1 cellular context compared by ENCODE assay signal in the genomic region with DNA sequence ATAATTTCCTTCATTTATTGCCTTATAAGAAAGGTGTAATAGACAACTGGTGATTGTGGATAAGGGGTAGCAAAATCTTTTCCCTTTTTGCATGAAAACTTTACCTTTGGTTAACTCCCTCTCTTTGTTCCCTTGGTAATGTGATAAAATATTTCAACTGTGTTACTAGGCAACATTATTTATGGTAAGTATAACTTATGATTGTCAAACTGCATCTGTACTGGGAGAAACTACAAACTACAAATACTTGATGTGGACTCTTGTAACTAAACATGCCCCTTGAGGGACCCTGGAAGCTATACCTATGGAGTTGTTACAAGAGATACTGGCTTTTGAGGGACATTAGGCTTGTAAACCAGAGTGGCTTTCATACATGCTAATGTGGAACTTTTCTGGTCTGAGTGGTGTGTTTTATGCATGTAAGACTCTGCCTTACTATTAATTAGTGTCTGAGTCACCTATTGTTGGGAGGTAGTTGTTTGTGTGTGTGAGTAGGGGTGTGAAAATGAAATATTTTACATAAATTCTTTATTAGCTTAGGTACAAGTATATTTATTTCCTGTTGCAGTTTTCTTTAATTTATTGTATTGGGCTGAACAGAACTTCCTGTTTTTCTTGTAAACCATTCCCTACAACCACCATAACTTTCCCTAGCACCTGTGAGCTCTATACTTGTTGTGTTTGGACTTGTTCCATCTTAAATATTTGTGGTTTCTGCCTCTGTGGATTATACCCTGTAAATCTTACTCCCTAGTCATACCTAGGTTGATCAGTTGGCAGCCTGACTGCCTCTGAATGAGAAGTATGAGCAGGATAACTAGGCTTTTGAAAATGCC.
TF ChIP-seq lines count a peak whose summit lies in the region.

No MANE protein-coding gene starts in this region.

TF ChIP-seq in K562, 482 proteins besides CTCF, POLR2A, EP300 and RAD21 (continued from another document):
- TF ChIP-seq, protein P1, sequence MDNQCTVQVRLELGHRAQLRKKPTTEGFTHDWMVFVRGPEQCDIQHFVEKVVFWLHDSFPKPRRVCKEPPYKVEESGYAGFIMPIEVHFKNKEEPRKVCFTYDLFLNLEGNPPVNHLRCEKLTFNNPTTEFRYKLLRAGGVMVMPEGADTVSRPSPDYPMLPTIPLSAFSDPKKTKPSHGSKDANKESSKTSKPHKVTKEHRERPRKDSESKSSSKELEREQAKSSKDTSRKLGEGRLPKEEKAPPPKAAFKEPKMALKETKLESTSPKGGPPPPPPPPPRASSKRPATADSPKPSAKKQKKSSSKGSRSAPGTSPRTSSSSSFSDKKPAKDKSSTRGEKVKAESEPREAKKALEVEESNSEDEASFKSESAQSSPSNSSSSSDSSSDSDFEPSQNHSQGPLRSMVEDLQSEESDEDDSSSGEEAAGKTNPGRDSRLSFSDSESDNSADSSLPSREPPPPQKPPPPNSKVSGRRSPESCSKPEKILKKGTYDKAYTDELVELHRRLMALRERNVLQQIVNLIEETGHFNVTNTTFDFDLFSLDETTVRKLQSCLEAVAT (IDR thresholded peaks at IDR 0.05) = peak in 1 of 2 experiments; percentile 84; a peak in 1 of 4 replicates
- TF ChIP-seq, protein P2, sequence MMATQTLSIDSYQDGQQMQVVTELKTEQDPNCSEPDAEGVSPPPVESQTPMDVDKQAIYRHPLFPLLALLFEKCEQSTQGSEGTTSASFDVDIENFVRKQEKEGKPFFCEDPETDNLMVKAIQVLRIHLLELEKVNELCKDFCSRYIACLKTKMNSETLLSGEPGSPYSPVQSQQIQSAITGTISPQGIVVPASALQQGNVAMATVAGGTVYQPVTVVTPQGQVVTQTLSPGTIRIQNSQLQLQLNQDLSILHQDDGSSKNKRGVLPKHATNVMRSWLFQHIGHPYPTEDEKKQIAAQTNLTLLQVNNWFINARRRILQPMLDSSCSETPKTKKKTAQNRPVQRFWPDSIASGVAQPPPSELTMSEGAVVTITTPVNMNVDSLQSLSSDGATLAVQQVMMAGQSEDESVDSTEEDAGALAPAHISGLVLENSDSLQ (IDR thresholded peaks at IDR 0.05) = peak; percentile 12; the same call in 1 of the 2 replicates
- peak; percentile 74; the same call in 1 of the 2 replicates for TF ChIP-seq TEAD4 (IDR thresholded peaks at IDR 0.05; ENCODE audit: low read length)
- TF ChIP-seq TEAD4 (CRISPR knock-in tag; IDR thresholded peaks at IDR 0.05; ENCODE audit: borderline replicate concordance) = no peak
- no peak for TF ChIP-seq PHB2 (IDR thresholded peaks at IDR 0.05; ENCODE audit: low read depth)
- TF ChIP-seq SMARCE1 (IDR thresholded peaks at IDR 0.05) = peak; percentile 80; the same call in 1 of the 2 replicates
- TF ChIP-seq, protein P3, sequence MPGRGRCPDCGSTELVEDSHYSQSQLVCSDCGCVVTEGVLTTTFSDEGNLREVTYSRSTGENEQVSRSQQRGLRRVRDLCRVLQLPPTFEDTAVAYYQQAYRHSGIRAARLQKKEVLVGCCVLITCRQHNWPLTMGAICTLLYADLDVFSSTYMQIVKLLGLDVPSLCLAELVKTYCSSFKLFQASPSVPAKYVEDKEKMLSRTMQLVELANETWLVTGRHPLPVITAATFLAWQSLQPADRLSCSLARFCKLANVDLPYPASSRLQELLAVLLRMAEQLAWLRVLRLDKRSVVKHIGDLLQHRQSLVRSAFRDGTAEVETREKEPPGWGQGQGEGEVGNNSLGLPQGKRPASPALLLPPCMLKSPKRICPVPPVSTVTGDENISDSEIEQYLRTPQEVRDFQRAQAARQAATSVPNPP (IDR thresholded peaks at IDR 0.05; ENCODE audit: borderline replicate concordance, insufficient read depth, insufficient read length) = no peak
- TF ChIP-seq, protein P4, sequence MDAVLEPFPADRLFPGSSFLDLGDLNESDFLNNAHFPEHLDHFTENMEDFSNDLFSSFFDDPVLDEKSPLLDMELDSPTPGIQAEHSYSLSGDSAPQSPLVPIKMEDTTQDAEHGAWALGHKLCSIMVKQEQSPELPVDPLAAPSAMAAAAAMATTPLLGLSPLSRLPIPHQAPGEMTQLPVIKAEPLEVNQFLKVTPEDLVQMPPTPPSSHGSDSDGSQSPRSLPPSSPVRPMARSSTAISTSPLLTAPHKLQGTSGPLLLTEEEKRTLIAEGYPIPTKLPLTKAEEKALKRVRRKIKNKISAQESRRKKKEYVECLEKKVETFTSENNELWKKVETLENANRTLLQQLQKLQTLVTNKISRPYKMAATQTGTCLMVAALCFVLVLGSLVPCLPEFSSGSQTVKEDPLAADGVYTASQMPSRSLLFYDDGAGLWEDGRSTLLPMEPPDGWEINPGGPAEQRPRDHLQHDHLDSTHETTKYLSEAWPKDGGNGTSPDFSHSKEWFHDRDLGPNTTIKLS (IDR thresholded peaks at IDR 0.05; ENCODE audit: borderline replicate concordance, low read depth) = no peak
- peak; percentile 68 for TF ChIP-seq MEIS2 (IDR thresholded peaks at IDR 0.05; ENCODE audit: partially characterized antibody)
- peak; percentile 22; the same call in 1 of the 2 replicates for TF ChIP-seq KLF16 (IDR thresholded peaks at IDR 0.05)
- peak; percentile 67; the same call in 1 of the 2 replicates for TF ChIP-seq CTBP1 (IDR thresholded peaks at IDR 0.05; ENCODE audit: borderline replicate concordance)
- no peak for TF ChIP-seq NR4A1 (CRISPR knock-in tag; IDR thresholded peaks at IDR 0.05)
- no peak for TF ChIP-seq NR4A1 (tag; IDR thresholded peaks at IDR 0.05)
- TF ChIP-seq ZNF431 (CRISPR knock-in tag; IDR thresholded peaks at IDR 0.05) = no peak
- TF ChIP-seq KDM1A (IDR thresholded peaks at IDR 0.05) = peak; percentile 25 to 33; a peak in 2 of 4 replicates
- peak; percentile 40; the same call in 1 of the 2 replicates for TF ChIP-seq SMARCA4 (IDR thresholded peaks at IDR 0.05)
- TF ChIP-seq TCF3 (CRISPR knock-in tag; IDR thresholded peaks at IDR 0.05) = peak; percentile 57
- TF ChIP-seq NCOA1 (IDR thresholded peaks at IDR 0.05; ENCODE audit: low read depth) = no peak
- no peak for TF ChIP-seq RBM25 (IDR thresholded peaks at IDR 0.05; ENCODE audit: low read depth, low read length, severe bottlenecking)
- peak; percentile 71 for TF ChIP-seq ARID1B (IDR thresholded peaks at IDR 0.05)
- TF ChIP-seq TAL1 (IDR thresholded peaks at IDR 0.05) = peak; percentile 67
- TF ChIP-seq, protein P5, sequence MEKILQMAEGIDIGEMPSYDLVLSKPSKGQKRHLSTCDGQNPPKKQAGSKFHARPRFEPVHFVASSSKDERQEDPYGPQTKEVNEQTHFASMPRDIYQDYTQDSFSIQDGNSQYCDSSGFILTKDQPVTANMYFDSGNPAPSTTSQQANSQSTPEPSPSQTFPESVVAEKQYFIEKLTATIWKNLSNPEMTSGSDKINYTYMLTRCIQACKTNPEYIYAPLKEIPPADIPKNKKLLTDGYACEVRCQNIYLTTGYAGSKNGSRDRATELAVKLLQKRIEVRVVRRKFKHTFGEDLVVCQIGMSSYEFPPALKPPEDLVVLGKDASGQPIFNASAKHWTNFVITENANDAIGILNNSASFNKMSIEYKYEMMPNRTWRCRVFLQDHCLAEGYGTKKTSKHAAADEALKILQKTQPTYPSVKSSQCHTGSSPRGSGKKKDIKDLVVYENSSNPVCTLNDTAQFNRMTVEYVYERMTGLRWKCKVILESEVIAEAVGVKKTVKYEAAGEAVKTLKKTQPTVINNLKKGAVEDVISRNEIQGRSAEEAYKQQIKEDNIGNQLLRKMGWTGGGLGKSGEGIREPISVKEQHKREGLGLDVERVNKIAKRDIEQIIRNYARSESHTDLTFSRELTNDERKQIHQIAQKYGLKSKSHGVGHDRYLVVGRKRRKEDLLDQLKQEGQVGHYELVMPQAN (IDR thresholded peaks at IDR 0.05; ENCODE audit: borderline replicate concordance) = no peak
- TF ChIP-seq CBFA2T3 (IDR thresholded peaks at IDR 0.05) = peak; percentile 71
- TF ChIP-seq ZKSCAN3 (CRISPR knock-in tag; IDR thresholded peaks at IDR 0.05) = no peak
- peak; percentile 45 for TF ChIP-seq RFX1 (IDR thresholded peaks at IDR 0.05)
- no peak for TF ChIP-seq PCBP2 (IDR thresholded peaks at IDR 0.05; ENCODE audit: low read depth, low read length, poor library complexity, severe bottlenecking)
- TF ChIP-seq, protein P6, sequence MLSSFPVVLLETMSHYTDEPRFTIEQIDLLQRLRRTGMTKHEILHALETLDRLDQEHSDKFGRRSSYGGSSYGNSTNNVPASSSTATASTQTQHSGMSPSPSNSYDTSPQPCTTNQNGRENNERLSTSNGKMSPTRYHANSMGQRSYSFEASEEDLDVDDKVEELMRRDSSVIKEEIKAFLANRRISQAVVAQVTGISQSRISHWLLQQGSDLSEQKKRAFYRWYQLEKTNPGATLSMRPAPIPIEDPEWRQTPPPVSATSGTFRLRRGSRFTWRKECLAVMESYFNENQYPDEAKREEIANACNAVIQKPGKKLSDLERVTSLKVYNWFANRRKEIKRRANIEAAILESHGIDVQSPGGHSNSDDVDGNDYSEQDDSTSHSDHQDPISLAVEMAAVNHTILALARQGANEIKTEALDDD (IDR thresholded peaks at IDR 0.05) = peak; percentile 73; the same call in 1 of the 2 replicates
- peak; percentile 43; the same call in 1 of the 2 replicates for TF ChIP-seq MTA2 (IDR thresholded peaks at IDR 0.05; ENCODE audit: low read depth)
